Comparison of ENCODE assay signal across 8 cellular contexts in the genomic region with DNA sequence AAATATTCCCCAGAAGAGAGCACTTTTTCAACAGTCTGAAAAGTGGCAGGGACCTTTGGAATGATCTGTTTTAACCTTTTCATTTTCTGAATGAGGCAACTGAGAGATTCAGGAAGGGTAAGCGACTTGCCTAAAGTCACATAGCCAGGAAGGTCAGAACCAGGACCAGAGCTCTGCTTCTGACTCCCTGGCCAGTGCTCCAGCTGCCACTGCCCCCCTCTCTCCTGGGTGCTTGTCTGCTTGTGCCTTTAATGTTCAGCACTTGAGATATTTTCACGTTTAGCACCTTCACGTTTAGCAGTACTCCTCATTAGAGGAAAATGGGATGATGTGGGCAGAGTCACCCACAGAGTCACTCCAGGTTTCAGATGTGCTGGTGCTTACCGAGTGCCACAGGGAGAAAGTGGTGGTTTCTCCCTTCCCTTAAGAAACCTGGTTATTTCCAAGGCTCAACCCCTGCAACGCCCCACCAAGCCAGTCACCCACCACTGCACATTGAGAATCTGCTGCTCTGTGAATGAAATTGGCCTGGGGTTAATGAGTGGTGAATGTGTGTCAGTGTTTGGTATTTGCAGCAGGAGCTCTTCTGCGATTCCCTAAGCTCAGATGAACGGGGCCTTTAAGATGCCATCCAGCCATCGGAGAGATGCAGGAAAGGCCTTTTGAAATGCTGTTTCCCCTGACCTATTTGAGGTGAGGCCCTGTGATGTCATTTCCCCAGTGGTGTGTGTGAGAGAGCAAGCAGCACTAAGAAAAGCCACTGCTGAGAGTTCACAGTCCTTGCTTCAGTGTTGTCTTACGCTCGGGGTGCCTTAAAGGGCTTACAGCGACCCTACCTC.
DNase-seq lines count a peak whose midpoint lies in the region; ATAC-seq and TF ChIP-seq lines count a peak whose summit lies in the region.

No MANE protein-coding gene starts in this region.

- no peaks in the 10 kb centered on the region for H3K9me3 ChIP-seq in HCT116 (ENCODE audit: control insufficient read depth in 1 of 2, insufficient read depth in 1 of 2, low read depth in 1 of 2, low read length in 2 of 2)

- no peaks in the 10 kb centered on the region for H3K9me2 ChIP-seq in HCT116 (ENCODE audit: insufficient read depth)

- peak; percentile 99 for DNase-seq in Caki2 (ENCODE audit: low read depth)
- DNase-seq in HCT116 (ENCODE audit: low read depth, low spot score): no peak
- DNase-seq in RWPE1 (ENCODE audit: low spot score): no peak
- peak; percentile 99 for DNase-seq in kidney tubule cell (ENCODE audit: low spot score)
- peak; percentile 31 to 50 (median 41) for DNase-seq in stimulated activated CD4-positive, alpha-beta T cell treated with anti-CD3 and anti-CD28 coated beads, TNF-alpha, amount 100 ng/mL, for 24 hours (ENCODE audit: low read depth in 3 of 3)
- no peak for DNase-seq in SK-N-DZ (ENCODE audit: low spot score)

- H3K27ac ChIP-seq in HCT116 (ENCODE audit: low read depth, low read length) (no peak overlapping the region), RWPE1 (peak overlapping the region; percentile 61), adipose tissue (ENCODE audit: low read depth, low read length) (peak overlapping the region; percentile 60)

- H3K4me2 ChIP-seq in HCT116 (ENCODE audit: low read length): peak overlapping the region; percentile 20

- in situ Hi-C loops in Caki2 (cut with HindIII; ENCODE audit: low pct_unique_long_range_greater_than_20kb, low sequenced_read_pairs): no loop called here

- intact Hi-C loops in HCT116 (cut with micrococcal nuclease): no loop called here

- CTCF ChIA-PET in HCT116 (lab: Charles Lee): no interaction called here
- CTCF ChIA-PET in RWPE1 (lab: Yijun Ruan, JAX): interaction anchor here (0.9 kb wide), 1 partner anchor 10 kb away, joined by 3 read pairs; no protein-coding TSS in a partner anchor

- TF ChIP-seq CTCF in HCT116 (IDR thresholded peaks at IDR 0.05 in 2 of 3, conservative IDR thresholded peaks at IDR 0.05 in 1 of 3; ENCODE audit: borderline replicate concordance in 1 of 3, insufficient read depth in 1 of 3, low read depth in 2 of 3, low read length in 2 of 3): no peak
- TF ChIP-seq CTCF in RWPE1 (conservative IDR thresholded peaks at IDR 0.05; ENCODE audit: low read depth): no peak

- H3K36me3 ChIP-seq in HCT116 (ENCODE audit: control insufficient read depth in 1 of 2, insufficient read depth in 2 of 2, low read length in 2 of 2): peaks cover 0 to 16% of the 10 kb centered on the region in 2 experiments; a peak in 2 of 4 replicates

- RAD21 ChIA-PET in HCT116 (lab: Charles Lee; ENCODE audit: low non-redundant PET in 1 of 2, low total read pairs in 2 of 2, uncharacterized antibody in 2 of 2, unreplicated experiment in 2 of 2): no interaction called here

- H4K20me1 ChIP-seq in HCT116 (ENCODE audit: insufficient read depth): no peaks in the 10 kb centered on the region

- TF ChIP-seq POLR2A in HCT116 (IDR thresholded peaks at IDR 0.05; ENCODE audit: borderline replicate concordance, extremely low read depth, insufficient read depth, insufficient read length): no peak

- POLR2A ChIA-PET in HCT116 (lab: Charles Lee): interaction anchor here (2.2 kb wide), 1 partner anchor 9 kb away, joined by 13 read pairs; no protein-coding TSS in a partner anchor
- POLR2A ChIA-PET in RWPE1 (lab: Yijun Ruan, JAX; ENCODE audit: low non-redundant PET): no interaction called here

- peak overlapping the region; percentile 34 for H3K9ac ChIP-seq in HCT116 (ENCODE audit: low read length)

- H2AFZ ChIP-seq in HCT116 (ENCODE audit: low read depth, low read length, poor library complexity, severe bottlenecking): no peak overlapping the region

- H3K27me3 ChIP-seq in HCT116 (ENCODE audit: insufficient read depth, low read length): no peaks in the 10 kb centered on the region

- H3K79me2 ChIP-seq in HCT116 (ENCODE audit: insufficient read depth, low read length): peaks cover 100% of the 10 kb centered on the region

- H3K4me3 ChIP-seq in HCT116 (replicated peaks in 1 of 2; ENCODE audit: low read depth in 1 of 2, low read length in 2 of 2): no peak overlapping the region

- H3K4me1 ChIP-seq in HCT116 (ENCODE audit: control insufficient read depth in 1 of 2, insufficient read depth in 2 of 2, low read length in 2 of 2): peaks cover 48 to 94% of the 10 kb centered on the region in 2 experiments

- no peak for TF ChIP-seq RAD21 in HCT116 (IDR thresholded peaks at IDR 0.05; ENCODE audit: low read depth)

- no TSS peak for BruUV-seq in HCT116 (replicated peaks; lab: Mats Ljungman, UMichigan)

- WGBS in adipose tissue, 3 donors: 27 to 37% (median 36%) methylated on average over 11 of the region's 11 CpGs

- ATAC-seq in HCT116: peak; percentile 45
- no peak for ATAC-seq in HG02981 (IDR thresholded peaks at IDR 0.05; ENCODE audit: unreplicated experiment)

TF ChIP-seq in HCT116, 20 proteins besides CTCF, POLR2A, EP300 and RAD21:
- TF ChIP-seq EGR1 (IDR thresholded peaks at IDR 0.05; ENCODE audit: low read depth) (no peak), TCF7L2 (IDR thresholded peaks at IDR 0.05; ENCODE audit: borderline replicate concordance, extremely low read depth, insufficient read depth, insufficient read length) (no peak), SRF (IDR thresholded peaks at IDR 0.05; ENCODE audit: low read depth) (no peak), EZH2phosphoT487 (IDR thresholded peaks at IDR 0.05; ENCODE audit: borderline replicate concordance) (no peak), ELF1 (IDR thresholded peaks at IDR 0.05; ENCODE audit: borderline replicate concordance, low read depth) (no peak), ZFX (IDR thresholded peaks at IDR 0.05) (no peak), ZNF274 (IDR thresholded peaks at IDR 0.05; ENCODE audit: low read depth, low read length) (no peak), FOSL1 (IDR thresholded peaks at IDR 0.05; ENCODE audit: low read depth) (no peak)
- TF ChIP-seq, protein P1, sequence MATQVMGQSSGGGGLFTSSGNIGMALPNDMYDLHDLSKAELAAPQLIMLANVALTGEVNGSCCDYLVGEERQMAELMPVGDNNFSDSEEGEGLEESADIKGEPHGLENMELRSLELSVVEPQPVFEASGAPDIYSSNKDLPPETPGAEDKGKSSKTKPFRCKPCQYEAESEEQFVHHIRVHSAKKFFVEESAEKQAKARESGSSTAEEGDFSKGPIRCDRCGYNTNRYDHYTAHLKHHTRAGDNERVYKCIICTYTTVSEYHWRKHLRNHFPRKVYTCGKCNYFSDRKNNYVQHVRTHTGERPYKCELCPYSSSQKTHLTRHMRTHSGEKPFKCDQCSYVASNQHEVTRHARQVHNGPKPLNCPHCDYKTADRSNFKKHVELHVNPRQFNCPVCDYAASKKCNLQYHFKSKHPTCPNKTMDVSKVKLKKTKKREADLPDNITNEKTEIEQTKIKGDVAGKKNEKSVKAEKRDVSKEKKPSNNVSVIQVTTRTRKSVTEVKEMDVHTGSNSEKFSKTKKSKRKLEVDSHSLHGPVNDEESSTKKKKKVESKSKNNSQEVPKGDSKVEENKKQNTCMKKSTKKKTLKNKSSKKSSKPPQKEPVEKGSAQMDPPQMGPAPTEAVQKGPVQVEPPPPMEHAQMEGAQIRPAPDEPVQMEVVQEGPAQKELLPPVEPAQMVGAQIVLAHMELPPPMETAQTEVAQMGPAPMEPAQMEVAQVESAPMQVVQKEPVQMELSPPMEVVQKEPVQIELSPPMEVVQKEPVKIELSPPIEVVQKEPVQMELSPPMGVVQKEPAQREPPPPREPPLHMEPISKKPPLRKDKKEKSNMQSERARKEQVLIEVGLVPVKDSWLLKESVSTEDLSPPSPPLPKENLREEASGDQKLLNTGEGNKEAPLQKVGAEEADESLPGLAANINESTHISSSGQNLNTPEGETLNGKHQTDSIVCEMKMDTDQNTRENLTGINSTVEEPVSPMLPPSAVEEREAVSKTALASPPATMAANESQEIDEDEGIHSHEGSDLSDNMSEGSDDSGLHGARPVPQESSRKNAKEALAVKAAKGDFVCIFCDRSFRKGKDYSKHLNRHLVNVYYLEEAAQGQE (IDR thresholded peaks at IDR 0.05; ENCODE audit: low read depth): no peak
TF ChIP-seq in HCT116: peak in this region for 0.

Comparison
In these comparisons a context has a peak if more than half of its experiments do, and no peak if none do; other contexts are left out.
1. DNase-seq: peak in Caki2 (single experiment), kidney tubule cell (single experiment) and stimulated activated CD4-positive, alpha-beta T cell treated with anti-CD3 and anti-CD28 coated beads, TNF-alpha, amount 100 ng/mL, for 24 hours (3 of 3); none in HCT116 (single experiment), RWPE1 (single experiment) and SK-N-DZ (single experiment).